11 cellular contexts compared by ENCODE assay signal in genomic region chr5:4734348-4734747, GRCh38.
"Had no signal": no experiment of that assay in that cellular context is flagged by ENCODE, and none has a peak within 500 bp of the region (broad histone marks: within the 10 kb centered on the region; RNA-seq: fewer than 3 reads in every experiment).

No MANE protein-coding gene starts in this region.

- H3K9ac ChIP-seq: GM23248 had no signal

- H3K4me3 ChIP-seq: GM23248, GM23338, HAP-1 had no signal

- H3K36me3 ChIP-seq: HAP-1 had no signal

- H3K9me3 ChIP-seq: HAP-1 had no signal

- H2AFZ ChIP-seq: GM23248, GM23338 had no signal

- H3K4me1 ChIP-seq: HAP-1 had no signal

- FAIRE-seq: H1, H54 had no signal

- H3K27ac ChIP-seq: GM23248 had no signal

- DNase-seq: GM23248, GOT3, H7, H9, HCEC 1CT, HFFc6 had no signal

- ATAC-seq: GM23338, HCT116 had no signal

- H3K4me2 ChIP-seq: GM23338 had no signal
